In genomic region chr6:121510568-121511177, GRCh38 we compare ENCODE assay signal across 1 cellular context.
TF ChIP-seq lines count a peak whose summit lies in the region.

No MANE protein-coding gene starts in this region.

TF ChIP-seq in WTC11, 78 proteins besides CTCF, POLR2A, EP300 and RAD21:
- TF ChIP-seq PREB (CRISPR knock-in tag; IDR thresholded peaks at IDR 0.05; ENCODE audit: borderline replicate concordance): no peak
- no peak for TF ChIP-seq MXD4 (CRISPR knock-in tag; IDR thresholded peaks at IDR 0.05; ENCODE audit: borderline replicate concordance)
- TF ChIP-seq ZBTB21 (CRISPR knock-in tag; IDR thresholded peaks at IDR 0.05; ENCODE audit: borderline replicate concordance): no peak
- no peak for TF ChIP-seq ZNF281 (CRISPR knock-in tag; IDR thresholded peaks at IDR 0.05)
- no peak for TF ChIP-seq USF2 (CRISPR knock-in tag; IDR thresholded peaks at IDR 0.05)
- no peak for TF ChIP-seq PRRX2 (CRISPR knock-in tag; IDR thresholded peaks at IDR 0.05)
- TF ChIP-seq MYBL2 (CRISPR knock-in tag; IDR thresholded peaks at IDR 0.05): no peak
- no peak for TF ChIP-seq SP1 (CRISPR knock-in tag; conservative IDR thresholded peaks at IDR 0.05)
- no peak for TF ChIP-seq ERG (CRISPR knock-in tag; IDR thresholded peaks at IDR 0.05)
- no peak for TF ChIP-seq ZNF532 (CRISPR knock-in tag; IDR thresholded peaks at IDR 0.05; ENCODE audit: borderline replicate concordance)
- no peak for TF ChIP-seq SMAD4 (CRISPR knock-in tag; IDR thresholded peaks at IDR 0.05)
